In the genomic region with DNA sequence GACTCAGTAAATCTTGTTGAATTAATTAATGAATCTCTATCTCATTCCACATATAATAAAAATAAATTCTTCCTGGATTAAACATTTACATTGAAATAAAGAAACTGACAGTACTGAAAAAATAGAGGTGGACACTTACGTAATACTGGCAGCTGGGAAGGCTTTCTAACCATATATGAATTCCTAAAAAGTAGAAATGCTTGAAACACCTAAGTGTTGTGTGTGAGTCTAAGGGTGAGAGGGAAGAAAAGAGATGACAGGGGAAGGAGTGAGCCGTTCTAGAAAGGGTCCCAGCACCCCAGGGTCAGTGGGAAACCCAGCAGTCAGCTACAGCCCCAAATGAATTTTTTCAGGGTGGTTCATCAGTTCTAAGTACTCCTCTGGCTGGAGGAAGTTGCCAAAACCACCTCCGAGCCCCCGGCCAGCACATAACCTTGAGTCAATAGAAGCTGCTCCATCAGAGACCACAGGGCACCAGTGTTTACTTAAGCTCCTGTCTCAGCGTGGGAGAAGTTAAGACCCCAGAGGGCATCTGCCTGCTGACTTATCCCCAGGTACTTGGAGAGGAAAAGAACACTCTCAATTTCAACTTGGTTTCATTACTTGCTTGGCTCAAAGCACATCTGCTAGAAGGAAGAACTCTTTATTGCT, we compare ENCODE assay signal across 9 cellular contexts. TPM values are rescaled to one million over a fixed set of nuclear protein-coding genes. Genes with fewer than 3 reads are reported as not detected.
A peak's percentile ranks its signal among the peaks of the same experiment; 100 is the strongest.
DNase-seq lines count a peak whose midpoint lies in the region; ATAC-seq, FAIRE-seq and TF ChIP-seq lines count a peak whose summit lies in the region.
"Had no signal": no experiment of that assay in that cellular context is flagged by ENCODE, and none has a peak within 500 bp of the region (broad histone marks: within the 10 kb centered on the region; RNA-seq: fewer than 3 reads in every experiment).

No MANE protein-coding gene starts in this region.

- no peak overlapping the region for H3K4me3 ChIP-seq in left ventricle myocardium inferior
- H3K4me3 ChIP-seq in lower lobe of right lung = no peak overlapping the region
- no peak overlapping the region for H3K4me3 ChIP-seq in vagina

- H3K9me3 Mint-ChIP-seq in activated T-helper 2 cell treated with anti-CD3 and anti-CD28 coated beads, Interferon-gamma antibody, Interleukin-2, Interleukin-4, amounts not matched to agents 10 μg/mL and 5 μg/mL and 100 μg/mL, durations not matched to agents 14 hours and 24 hours and 36 hours = no peaks in the 10 kb centered on the region

- no peaks in the 10 kb centered on the region for H3K27me3 ChIP-seq in left ventricle myocardium inferior (ENCODE audit: low read depth)
- no peaks in the 10 kb centered on the region for H3K27me3 ChIP-seq in lower lobe of right lung (ENCODE audit: low read depth)
- H3K27me3 ChIP-seq in vagina = no peaks in the 10 kb centered on the region

- H3K4me3 Mint-ChIP-seq in activated T-helper 2 cell treated with anti-CD3 and anti-CD28 coated beads, Interferon-gamma antibody, Interleukin-2, Interleukin-4, amounts not matched to agents 10 μg/mL and 5 μg/mL and 100 μg/mL, durations not matched to agents 14 hours and 24 hours and 36 hours (ENCODE audit: low read depth) = peak overlapping the region; percentile 66

- H3K4me1 ChIP-seq in left ventricle myocardium inferior = peaks cover 100% of the 10 kb centered on the region
- H3K4me1 ChIP-seq in lower lobe of right lung = peaks cover 99% of the 10 kb centered on the region
- H3K4me1 ChIP-seq in vagina = peaks cover 44% of the 10 kb centered on the region

- peak overlapping the region; percentile 85 for H3K27ac Mint-ChIP-seq in activated T-helper 2 cell treated with anti-CD3 and anti-CD28 coated beads, Interferon-gamma antibody, Interleukin-2, Interleukin-4, amounts not matched to agents 10 μg/mL and 5 μg/mL and 100 μg/mL, durations not matched to agents 14 hours and 24 hours and 36 hours

- peaks cover 19% of the 10 kb centered on the region for H3K36me3 Mint-ChIP-seq in activated T-helper 2 cell treated with anti-CD3 and anti-CD28 coated beads, Interferon-gamma antibody, Interleukin-2, Interleukin-4, amounts not matched to agents 10 μg/mL and 5 μg/mL and 100 μg/mL, durations not matched to agents 14 hours and 24 hours and 36 hours (ENCODE audit: low read depth)

- H3K27ac ChIP-seq in left ventricle myocardium inferior (replicated peaks) (peak overlapping the region; percentile 89), lower lobe of right lung (peak overlapping the region; percentile 83), vagina (peak overlapping the region; percentile 34)

- ATAC-seq in Right ventricle myocardium superior (ENCODE audit: poor library complexity) (no peak), lower lobe of right lung (no peak), GM19455 (IDR thresholded peaks at IDR 0.05; ENCODE audit: unreplicated experiment) (no peak)

- FAIRE-seq in urothelium cell line (lab: Jason Lieb, UNC) = no peak

- peaks cover 91% of the 10 kb centered on the region for H3K4me1 Mint-ChIP-seq in activated T-helper 2 cell treated with anti-CD3 and anti-CD28 coated beads, Interferon-gamma antibody, Interleukin-2, Interleukin-4, amounts not matched to agents 10 μg/mL and 5 μg/mL and 100 μg/mL, durations not matched to agents 14 hours and 24 hours and 36 hours (ENCODE audit: low read depth)

- no peak for TF ChIP-seq POLR2A in vagina (IDR thresholded peaks at IDR 0.05)

- H3K36me3 ChIP-seq in left ventricle myocardium inferior = no peaks in the 10 kb centered on the region
- no peaks in the 10 kb centered on the region for H3K36me3 ChIP-seq in lower lobe of right lung
- H3K36me3 ChIP-seq in vagina = no peaks in the 10 kb centered on the region

- H3K9me3 ChIP-seq in left ventricle myocardium inferior (replicated peaks) (no peaks in the 10 kb centered on the region), lower lobe of right lung (no peaks in the 10 kb centered on the region), vagina (no peaks in the 10 kb centered on the region)

- no peak for DNase-seq in left ventricle myocardium inferior
- no peak for DNase-seq in Right ventricle myocardium superior
- DNase-seq in activated T-helper 2 cell treated with anti-CD3 and anti-CD28 coated beads, Interferon-gamma antibody, Interleukin-2, Interleukin-4, amounts not matched to agents 10 μg/mL and 5 μg/mL and 100 μg/mL, durations not matched to agents 14 hours and 24 hours and 36 hours (ENCODE audit: low spot score) = no peak
- no peak for DNase-seq in lower lobe of right lung
- no peak for DNase-seq in vagina (ENCODE audit: extremely low spot score in 2 of 2)
- no peak for DNase-seq in NCI-H1092 treated with DMSO at 0.1 percent for 48 hours (lab: John Stamatoyannopoulos, UW)
- no peak for DNase-seq in urothelium cell line (ENCODE audit: low spot score)
- DNase-seq: anterior cingulate cortex had no signal

- intact Hi-C loops in left ventricle myocardium inferior (cut with micrococcal nuclease) = no loop called here
- intact Hi-C loops in Right ventricle myocardium superior (cut with DNase I) = no loop called here
- intact Hi-C loops in activated T-helper 2 cell treated with anti-CD3 and anti-CD28 coated beads, Interferon-gamma antibody, Interleukin-2, Interleukin-4, amounts not matched to agents 10 μg/mL and 5 μg/mL and 100 μg/mL, durations not matched to agents 14 hours and 24 hours and 36 hours (cut with micrococcal nuclease) = no loop called here
- intact Hi-C loops in lower lobe of right lung (cut with DNase I) = no loop called here
- intact Hi-C loops in vagina (cut with DNase I) = no loop called here

- no peaks in the 10 kb centered on the region for H3K27me3 Mint-ChIP-seq in activated T-helper 2 cell treated with anti-CD3 and anti-CD28 coated beads, Interferon-gamma antibody, Interleukin-2, Interleukin-4, amounts not matched to agents 10 μg/mL and 5 μg/mL and 100 μg/mL, durations not matched to agents 14 hours and 24 hours and 36 hours (ENCODE audit: low read depth)

- no peak for TF ChIP-seq CTCF in left ventricle myocardium inferior (IDR thresholded peaks at IDR 0.05; ENCODE audit: borderline replicate concordance)
- TF ChIP-seq CTCF in lower lobe of right lung (IDR thresholded peaks at IDR 0.05) = no peak
- TF ChIP-seq CTCF in vagina (IDR thresholded peaks at IDR 0.05) = no peak

RNA-seq across cellular contexts. Expression of a gene that starts 18.3 kb away (rescaled TPM):
- total RNA-seq in left ventricle myocardium inferior (14.8 TPM), Right ventricle myocardium superior (11.9 TPM), lower lobe of right lung (17.4 TPM), vagina (7.6 TPM)
- total RNA-seq in activated T-helper 2 cell treated with anti-CD3 and anti-CD28 coated beads, Interferon-gamma antibody, Interleukin-2, Interleukin-4, amounts not matched to agents 10 μg/mL and 5 μg/mL and 100 μg/mL, durations not matched to agents 14 hours and 24 hours and 36 hours = 4.3 and 4.5 TPM in 2 replicates

RNA-seq across cellular contexts. Expression of a gene that starts 30.1 kb away (rescaled TPM):
- total RNA-seq in left ventricle myocardium inferior = 18.0 TPM
- 21.2 TPM for total RNA-seq in Right ventricle myocardium superior
- 150 TPM in 2 replicates for total RNA-seq in activated T-helper 2 cell treated with anti-CD3 and anti-CD28 coated beads, Interferon-gamma antibody, Interleukin-2, Interleukin-4, amounts not matched to agents 10 μg/mL and 5 μg/mL and 100 μg/mL, durations not matched to agents 14 hours and 24 hours and 36 hours
- total RNA-seq in lower lobe of right lung = 26.1 TPM
- 22.8 TPM for total RNA-seq in vagina

Comparison
In these comparisons a context has a peak if more than half of its experiments do, and no peak if none do; other contexts are left out.
1. H3K27ac ChIP-seq: peak in every context shown above with its lines; median percentile 89 in left ventricle myocardium inferior; 83 in lower lobe of right lung; 34 in vagina.